Comparison of ENCODE assay signal across 20 cellular contexts in the genomic region with DNA sequence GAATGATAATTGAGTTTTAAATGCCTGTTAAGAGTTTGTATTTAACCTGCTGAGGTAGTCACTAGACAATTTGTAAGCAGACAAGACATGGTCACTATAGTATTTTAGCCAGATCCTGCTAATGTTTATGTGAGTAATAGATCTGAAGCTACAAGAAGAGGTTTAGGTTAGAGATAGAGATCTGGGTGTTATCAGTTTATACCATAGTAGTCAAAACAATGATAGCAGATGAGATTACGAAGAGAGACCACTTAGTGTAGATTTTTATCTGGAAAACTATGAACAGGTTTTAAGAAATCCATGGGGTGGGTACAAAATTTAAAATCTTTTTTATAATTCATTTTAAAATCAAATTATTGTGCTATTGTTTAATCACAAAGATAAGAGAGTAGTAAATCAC. TPM values are rescaled to one million over a fixed set of nuclear protein-coding genes. Genes with fewer than 3 reads are reported as not detected.
A peak's percentile ranks its signal among the peaks of the same experiment; 100 is the strongest.
DNase-seq lines count a peak whose midpoint lies in the region; FAIRE-seq and TF ChIP-seq lines count a peak whose summit lies in the region.
"Had no signal": no experiment of that assay in that cellular context is flagged by ENCODE, and none has a peak within 500 bp of the region (broad histone marks: within the 10 kb centered on the region; RNA-seq: fewer than 3 reads in every experiment).

No MANE protein-coding gene starts in this region.

- DNase-seq in CD4-positive, alpha-beta memory T cell = no peak
- no peak for DNase-seq in frontal cortex (ENCODE audit: low spot score in 2 of 2)
- no peak for DNase-seq in nephron progenitor cell
- DNase-seq in GM03348 (ENCODE audit: low spot score) = no peak
- DNase-seq in glutamatergic neuron = no peak
- DNase-seq in type B pancreatic cell (ENCODE audit: extremely low spot score, unreplicated experiment) = no peak
- DNase-seq: CD8-positive, alpha-beta memory T cell; DMS79; H7; NCI-H1417; NCI-H187 treated with DMSO at 0.1 percent for 48 hours; NCI-H226; NCI-H524; NCI-H82; PC-3; RPMI8226; SHP77 treated with DMSO at 0.1 percent for 48 hours had no signal

- H3K9me3 Mint-ChIP-seq in CD4-positive, alpha-beta memory T cell = peaks cover 0 to 2% (median 0%) of the 10 kb centered on the region in 8 donors
- H3K9me3 Mint-ChIP-seq in nephron progenitor cell (no peaks in the 10 kb centered on the region), glutamatergic neuron (ENCODE audit: unreplicated experiment) (no peaks in the 10 kb centered on the region), type B pancreatic cell (peaks cover 9% of the 10 kb centered on the region)
- H3K9me3 Mint-ChIP-seq: CD8-positive, alpha-beta memory T cell had no signal

- H3K27me3 ChIP-seq in CD4-positive, alpha-beta memory T cell (ENCODE audit: insufficient read depth, low read length) = no peaks in the 10 kb centered on the region
- H3K27me3 ChIP-seq: BLaER1 had no signal

- FAIRE-seq in frontal cortex (lab: Jason Lieb, UNC) = peak; percentile 3
- FAIRE-seq: K562 had no signal

- H3K27ac ChIP-seq in CD4-positive, alpha-beta memory T cell (ENCODE audit: low read depth, low read length) = no peak overlapping the region
- no peak overlapping the region for H3K27ac ChIP-seq in HEK293 (ENCODE audit: extremely low read depth, low read depth, low read length)
- H3K27ac ChIP-seq: BLaER1 had no signal

- no peak overlapping the region for H3K4me3 Mint-ChIP-seq in CD4-positive, alpha-beta memory T cell
- H3K4me3 Mint-ChIP-seq in nephron progenitor cell (no peak overlapping the region), glutamatergic neuron (ENCODE audit: unreplicated experiment) (no peak overlapping the region), type B pancreatic cell (no peak overlapping the region)
- H3K4me3 Mint-ChIP-seq: CD8-positive, alpha-beta memory T cell had no signal

- H3K4me1 ChIP-seq in CD4-positive, alpha-beta memory T cell (ENCODE audit: insufficient read depth, low read length) = peaks cover 4% of the 10 kb centered on the region
- 0 out of 2 replicates have a peak, but pooled peaks cover 5% of the 10 kb centered on the region for H3K4me1 ChIP-seq in HEK293 (ENCODE audit: control insufficient read depth, insufficient read depth, low read length)
- H3K4me1 ChIP-seq: BLaER1 had no signal

- TF ChIP-seq CTCF in HEK293 (tag by site-specific recombination; IDR thresholded peaks at IDR 0.05) (no peak), nephron progenitor cell (IDR thresholded peaks at IDR 0.05) (no peak), glutamatergic neuron (IDR thresholded peaks at IDR 0.05; ENCODE audit: partially characterized antibody, unreplicated experiment) (no peak), type B pancreatic cell (conservative IDR thresholded peaks at IDR 0.05) (no peak)

- no peaks in the 10 kb centered on the region for H3K27me3 Mint-ChIP-seq in CD4-positive, alpha-beta memory T cell
- no peaks in the 10 kb centered on the region for H3K27me3 Mint-ChIP-seq in nephron progenitor cell (ENCODE audit: low read depth, poor library complexity)
- no peaks in the 10 kb centered on the region for H3K27me3 Mint-ChIP-seq in glutamatergic neuron (ENCODE audit: unreplicated experiment)
- no peaks in the 10 kb centered on the region for H3K27me3 Mint-ChIP-seq in type B pancreatic cell
- H3K27me3 Mint-ChIP-seq: CD8-positive, alpha-beta memory T cell had no signal

- H3K27ac Mint-ChIP-seq in CD4-positive, alpha-beta memory T cell = peak overlapping the region in 5 of 7 donors; percentile 3 to 43 (median 8)
- H3K27ac Mint-ChIP-seq in nephron progenitor cell (peak overlapping the region; percentile 16), glutamatergic neuron (ENCODE audit: unreplicated experiment) (no peak overlapping the region), type B pancreatic cell (no peak overlapping the region)

- POLR2A ChIA-PET in CD4-positive, alpha-beta memory T cell (lab: Charles Lee; ENCODE audit: partially characterized antibody) = no interaction called here
- POLR2A ChIA-PET in HEK293 (lab: Yijun Ruan, JAX) = interaction anchor here (1.7 kb wide), 1 partner anchor 47 kb away, joined by 8 read pairs; the partner anchor contains the start of gene PHIP

- H3K36me3 ChIP-seq in CD4-positive, alpha-beta memory T cell (ENCODE audit: insufficient read depth, low read length) = no peaks in the 10 kb centered on the region
- peaks cover 5 to 35% of the 10 kb centered on the region in 2 experiments; a peak in 2 of 3 replicates for H3K36me3 ChIP-seq in HEK293 (ENCODE audit: control insufficient read depth in 2 of 2, insufficient read depth in 1 of 2, low read length in 2 of 2)

- peaks cover 45 to 63% (median 51%) of the 10 kb centered on the region in 4 donors for H3K4me1 Mint-ChIP-seq in CD4-positive, alpha-beta memory T cell
- H3K4me1 Mint-ChIP-seq in nephron progenitor cell (no peaks in the 10 kb centered on the region), glutamatergic neuron (ENCODE audit: low read depth, unreplicated experiment) (peaks cover 2% of the 10 kb centered on the region), type B pancreatic cell (ENCODE audit: unreplicated experiment) (peaks cover 9% of the 10 kb centered on the region)

- CTCF ChIA-PET in CD4-positive, alpha-beta memory T cell (lab: Charles Lee; ENCODE audit: partially characterized antibody) = no interaction called here
- CTCF ChIA-PET in HEK293 (lab: Yijun Ruan, JAX) = interaction anchor here (1.4 kb wide), 1 partner anchor 11 kb away, joined by 3 read pairs; no protein-coding TSS in a partner anchor

- H3K36me3 Mint-ChIP-seq in CD4-positive, alpha-beta memory T cell = peaks cover 38 to 41% of the 10 kb centered on the region in 2 donors
- H3K36me3 Mint-ChIP-seq in nephron progenitor cell (ENCODE audit: low read depth) = peaks cover 61% of the 10 kb centered on the region
- H3K36me3 Mint-ChIP-seq in glutamatergic neuron (ENCODE audit: unreplicated experiment) = no peaks in the 10 kb centered on the region
- H3K36me3 Mint-ChIP-seq in type B pancreatic cell = peaks cover 36% of the 10 kb centered on the region

- intact Hi-C loops in CD4-positive, alpha-beta memory T cell (cut with micrococcal nuclease) = no loop called here

- no peaks in the 10 kb centered on the region for H3K9me3 ChIP-seq in CD4-positive, alpha-beta memory T cell (ENCODE audit: control insufficient read depth in 1 of 2, low read length in 2 of 2)
- no peaks in the 10 kb centered on the region for H3K9me3 ChIP-seq in HEK293 (ENCODE audit: control insufficient read depth, insufficient read depth, low read depth, low read length)
- H3K9me3 ChIP-seq: BLaER1 had no signal

- H3K4me3 ChIP-seq in CD4-positive, alpha-beta memory T cell (ENCODE audit: low read length in 2 of 2) = no peak overlapping the region
- no peak overlapping the region for H3K4me3 ChIP-seq in HEK293 (ENCODE audit: low read depth, low read length)
- H3K4me3 ChIP-seq: BLaER1, K562 had no signal

TF ChIP-seq in HEK293, 187 proteins besides CTCF, POLR2A, EP300 and RAD21:
- peak; percentile 22; the same call in 1 of the 2 replicates for TF ChIP-seq OSR2 (tag by site-specific recombination; IDR thresholded peaks at IDR 0.05)
- TF ChIP-seq ZNF324 (tag by site-specific recombination; IDR thresholded peaks at IDR 0.05) = no peak

RNA-seq across cellular contexts. Expression of gene PHIP, which starts 47.5 kb away (rescaled TPM):
- total RNA-seq in CD4-positive, alpha-beta memory T cell = 10 to 100 TPM; 45.2 to 46.8 TPM
- 10 to 100 TPM; 10.5 to 14.1 TPM for polyA plus RNA-seq in CD4-positive, alpha-beta memory T cell
- total RNA-seq in frontal cortex (47.7 TPM), glutamatergic neuron (ENCODE audit: unreplicated experiment) (60.0 TPM), type B pancreatic cell (ENCODE audit: low replicate concordance) (35.6 and 44.6 TPM in 2 replicates)

Comparison
In these comparisons a context has a peak if more than half of its experiments do, and no peak if none do; other contexts are left out.
1. H3K27ac Mint-ChIP-seq: peak in CD4-positive, alpha-beta memory T cell (5 of 7) and nephron progenitor cell (single experiment); none in glutamatergic neuron (single experiment) and type B pancreatic cell (single experiment).